ENCODE assay signal across 18 cellular contexts in the genomic region with DNA sequence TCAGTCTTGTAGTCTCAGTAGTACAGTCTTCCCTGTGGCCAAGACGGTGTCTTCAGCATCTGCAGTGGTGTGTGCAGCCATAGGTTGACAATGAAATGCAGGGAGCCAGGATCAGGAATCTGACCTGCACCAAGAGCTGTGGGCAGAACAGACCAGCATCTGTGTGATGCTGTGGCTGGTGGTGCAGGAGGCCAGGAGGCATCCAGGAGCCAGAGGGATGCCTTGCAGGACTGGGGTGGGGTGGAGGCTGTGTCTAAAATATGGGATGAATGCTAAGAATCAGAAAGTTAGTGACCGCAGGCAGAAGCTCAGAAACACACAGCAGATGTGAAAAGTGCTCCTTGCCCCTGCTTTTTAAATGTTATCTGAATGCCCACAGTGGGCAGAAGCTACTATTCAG.
DNase-seq lines count a peak whose midpoint lies in the region; FAIRE-seq and TF ChIP-seq lines count a peak whose summit lies in the region.
"Had no signal": no experiment of that assay in that cellular context is flagged by ENCODE, and none has a peak within 500 bp of the region (broad histone marks: within the 10 kb centered on the region; RNA-seq: fewer than 3 reads in every experiment).

No MANE protein-coding gene starts in this region.

- no peak overlapping the region for H3K27ac ChIP-seq in endodermal cell (ENCODE audit: low read depth, low read length)

- no peaks in the 10 kb centered on the region for H3K27me3 Mint-ChIP-seq in endodermal cell (ENCODE audit: insufficient read depth)

- peaks cover 2% of the 10 kb centered on the region for H3K9me3 Mint-ChIP-seq in endodermal cell
- H3K9me3 Mint-ChIP-seq: CD4-positive, alpha-beta memory T cell; HFFc6 had no signal

- 78 to 86% methylated on average over 1 to 2 of the region's 2 CpGs for WGBS in endodermal cell (ENCODE audit: insufficient coverage in 1 of 2, insufficient read length in 1 of 2), 2 experiments

- FAIRE-seq in HTR-8/SVneo (lab: Jason Lieb, UNC) = peak; percentile 64
- FAIRE-seq: GM12891, GM18507, H54 had no signal

- H3K4me3 ChIP-seq in endodermal cell (ENCODE audit: low read length) = no peak overlapping the region
- H3K4me3 ChIP-seq: HAP-1 had no signal

- H3K9me3 ChIP-seq in endodermal cell (ENCODE audit: control insufficient read depth, low read length) = no peaks in the 10 kb centered on the region
- H3K9me3 ChIP-seq: Caco-2, HAP-1 had no signal

- H3K4me1 ChIP-seq in endodermal cell (ENCODE audit: control insufficient read depth, insufficient read depth, low read length) = no peaks in the 10 kb centered on the region
- H3K4me1 ChIP-seq: HAP-1 had no signal

- no peaks in the 10 kb centered on the region for H3K36me3 ChIP-seq in endodermal cell (ENCODE audit: control insufficient read depth, insufficient read depth, low read length)
- H3K36me3 ChIP-seq: HAP-1 had no signal

- no peak overlapping the region for H3K4me3 Mint-ChIP-seq in endodermal cell
- H3K4me3 Mint-ChIP-seq: CD4-positive, alpha-beta memory T cell; HFFc6 had no signal

- no peak overlapping the region for H3K9ac ChIP-seq in endodermal cell (ENCODE audit: extremely low read depth, low read length, poor library complexity, severe bottlenecking)

- no peaks in the 10 kb centered on the region for H3K4me1 Mint-ChIP-seq in endodermal cell
- H3K4me1 Mint-ChIP-seq: CD4-positive, alpha-beta memory T cell had no signal

- H3K27me3 ChIP-seq in endodermal cell (ENCODE audit: control insufficient read depth, insufficient read depth, low read length, poor library complexity, severe bottlenecking) = no peaks in the 10 kb centered on the region

- H3K27ac Mint-ChIP-seq in endodermal cell = no peak overlapping the region
- H3K27ac Mint-ChIP-seq: CD4-positive, alpha-beta memory T cell; HFFc6 had no signal

- TF ChIP-seq CTCF in endodermal cell (conservative IDR thresholded peaks at IDR 0.05) = no peak

- DNase-seq in EL (peak; percentile 50), HTR-8/SVneo (ENCODE audit: insufficient read length, low spot score) (no peak), endodermal cell (peak; percentile 31), NCI-H1417 treated with DMSO at 0.1 percent for 48 hours (lab: John Stamatoyannopoulos, UW) (no peak), NCI-H226 (no peak)
- no peak for DNase-seq in activated T-cell treated with anti-CD3 and anti-CD28 coated beads, Interleukin-2, amount 50 U/mL, for 48 hours
- DNase-seq: C1 segment of cervical spinal cord; CD4-positive, alpha-beta memory T cell; DMS153; DND-41; GF-D8; GOT3; HFFc6 had no signal

- no peaks in the 10 kb centered on the region for H3K36me3 Mint-ChIP-seq in endodermal cell (ENCODE audit: low read depth)
- H3K36me3 Mint-ChIP-seq: CD4-positive, alpha-beta memory T cell had no signal

Comparison
In these comparisons a context has a peak if more than half of its experiments do, and no peak if none do; other contexts are left out.
1. DNase-seq: peak in EL (single experiment) and endodermal cell (single experiment); none in HTR-8/SVneo (single experiment), NCI-H1417 treated with DMSO at 0.1 percent for 48 hours (single experiment), activated T-cell treated with anti-CD3 and anti-CD28 coated beads, Interleukin-2, amount 50 U/mL, for 48 hours (0 of 2) and NCI-H226 (single experiment).